Comparison of ENCODE assay signal across 1 cellular context in genomic region chr15:57496946-57497944, GRCh38.
A peak's percentile ranks its signal among the peaks of the same experiment; 100 is the strongest.
TF ChIP-seq lines count a peak whose summit lies in the region.

No MANE protein-coding gene starts in this region.

TF ChIP-seq in HepG2, 621 proteins besides CTCF, POLR2A, EP300 and RAD21 (continued from another document and continues in another):
- TF ChIP-seq ZNF281 (CRISPR knock-in tag; IDR thresholded peaks at IDR 0.05; ENCODE audit: borderline replicate concordance) (peak; percentile 82), ZBTB3 (CRISPR knock-in tag; IDR thresholded peaks at IDR 0.05; ENCODE audit: borderline replicate concordance, low read depth) (0 out of 2 replicates have a peak, but pooled peaks have one; percentile 33), PATZ1 (CRISPR knock-in tag; IDR thresholded peaks at IDR 0.05) (peak; percentile 93), ZNF780A (CRISPR knock-in tag; IDR thresholded peaks at IDR 0.05) (peak; percentile 79; the same call in 1 of the 2 replicates), PRDM10 (CRISPR knock-in tag; IDR thresholded peaks at IDR 0.05; ENCODE audit: low read depth) (peak; percentile 60; the same call in 1 of the 2 replicates), SALL2 (CRISPR knock-in tag; IDR thresholded peaks at IDR 0.05) (peak; percentile 65), NCOA5 (CRISPR knock-in tag; IDR thresholded peaks at IDR 0.05) (no peak), JARID2 (CRISPR knock-in tag; IDR thresholded peaks at IDR 0.05; ENCODE audit: insufficient replicate concordance) (no peak), MBNL3 (CRISPR knock-in tag; conservative IDR thresholded peaks at IDR 0.05) (no peak), KAT8 (CRISPR knock-in tag; IDR thresholded peaks at IDR 0.05) (peak; percentile 75; the same call in 1 of the 2 replicates), ZFP90 (CRISPR knock-in tag; IDR thresholded peaks at IDR 0.05; ENCODE audit: borderline replicate concordance) (peak; percentile 55; the same call in 1 of the 2 replicates), SNAPC4 (CRISPR knock-in tag; IDR thresholded peaks at IDR 0.05) (no peak), PAF1 (CRISPR knock-in tag; IDR thresholded peaks at IDR 0.05) (no peak), ZNF260 (CRISPR knock-in tag; IDR thresholded peaks at IDR 0.05; ENCODE audit: borderline replicate concordance, low read depth) (no peak), CHD4 (IDR thresholded peaks at IDR 0.05; ENCODE audit: borderline replicate concordance, low read length) (no peak; the same call in 1 of the 2 replicates), TFAP4 (IDR thresholded peaks at IDR 0.05; ENCODE audit: borderline replicate concordance, low read depth) (peak; percentile 92), ZXDC (CRISPR knock-in tag; IDR thresholded peaks at IDR 0.05) (no peak), CEBPG (CRISPR knock-in tag; IDR thresholded peaks at IDR 0.05) (peak; percentile 82), SP140L (CRISPR knock-in tag; IDR thresholded peaks at IDR 0.05; ENCODE audit: borderline replicate concordance) (peak; percentile 76; the same call in 1 of the 2 replicates), MAF1 (CRISPR knock-in tag; IDR thresholded peaks at IDR 0.05; ENCODE audit: borderline replicate concordance) (no peak), ZNF629 (CRISPR knock-in tag; conservative IDR thresholded peaks at IDR 0.05) (peak; percentile 74), HOXA7 (CRISPR knock-in tag; IDR thresholded peaks at IDR 0.05) (no peak), ZNF589 (CRISPR knock-in tag; conservative IDR thresholded peaks at IDR 0.05) (peak; percentile 84), CBX2 (IDR thresholded peaks at IDR 0.05; ENCODE audit: low read depth, low read length) (no peak), CBX2 (CRISPR knock-in tag; IDR thresholded peaks at IDR 0.05; ENCODE audit: low read depth) (no peak), ZNF501 (CRISPR knock-in tag; IDR thresholded peaks at IDR 0.05) (peak; percentile 59), ATM (IDR thresholded peaks at IDR 0.05; ENCODE audit: borderline replicate concordance) (no peak), ESRRA (CRISPR knock-in tag; IDR thresholded peaks at IDR 0.05; ENCODE audit: low read depth) (peak; percentile 22; the same call in 1 of the 2 replicates), KMT2B (CRISPR knock-in tag; IDR thresholded peaks at IDR 0.05) (peak; percentile 70), JUNB (CRISPR knock-in tag; IDR thresholded peaks at IDR 0.05; ENCODE audit: borderline replicate concordance) (no peak), ZBTB43 (CRISPR knock-in tag; conservative IDR thresholded peaks at IDR 0.05) (peak; percentile 85), PHF5A (CRISPR knock-in tag; IDR thresholded peaks at IDR 0.05; ENCODE audit: low read depth, unreplicated experiment) (peak; percentile 38), EEA1 (CRISPR knock-in tag; IDR thresholded peaks at IDR 0.05; ENCODE audit: borderline replicate concordance) (no peak), MEF2D (CRISPR knock-in tag; IDR thresholded peaks at IDR 0.05) (peak; percentile 78; the same call in 1 of the 2 replicates), E2F5 (CRISPR knock-in tag; conservative IDR thresholded peaks at IDR 0.05) (no peak)
